In genomic region chr2:50591642-50592041, GRCh38 we compare ENCODE assay signal across 22 cellular contexts.
A peak's percentile ranks its signal among the peaks of the same experiment; 100 is the strongest.
DNase-seq lines count a peak whose midpoint lies in the region; FAIRE-seq and TF ChIP-seq lines count a peak whose summit lies in the region.
"Had no signal": no experiment of that assay in that cellular context is flagged by ENCODE, and none has a peak within 500 bp of the region (broad histone marks: within the 10 kb centered on the region; RNA-seq: fewer than 3 reads in every experiment).

No MANE protein-coding gene starts in this region.

- H3K27ac Mint-ChIP-seq in astrocyte (ENCODE audit: unreplicated experiment) (no peak overlapping the region), endodermal cell (no peak overlapping the region)
- H3K27ac Mint-ChIP-seq: activated naive CD8-positive, alpha-beta T cell treated with anti-CD3 and anti-CD28 coated beads, Interleukin-2, amount 10 ng/mL, durations not matched to agents 7 days and 5 days; activated T-helper 1 cell treated with anti-CD3 and anti-CD28 coated beads, Interleukin-12 subunit alpha, Interleukin-12 subunit beta, Interleukin-2, Interleukin-4 antibody, amounts not matched to agents 30 ng/mL and 10 ng/mL and 1 ng/mL, durations not matched to agents 14 hours and 24 hours and 36 hours; natural killer cell treated with Interleukin-12 subunit alpha and Interleukin-12 subunit beta and Interleukin-15 and Interleukin-18, amount 100 ng/mL, for 72 hours had no signal

- no peaks in the 10 kb centered on the region for H3K9me3 Mint-ChIP-seq in astrocyte (ENCODE audit: unreplicated experiment)
- H3K9me3 Mint-ChIP-seq in endodermal cell, result no peaks in the 10 kb centered on the region
- H3K9me3 Mint-ChIP-seq: activated naive CD8-positive, alpha-beta T cell treated with anti-CD3 and anti-CD28 coated beads, Interleukin-2, amount 10 ng/mL, durations not matched to agents 7 days and 5 days; activated T-helper 1 cell treated with anti-CD3 and anti-CD28 coated beads, Interleukin-12 subunit alpha, Interleukin-12 subunit beta, Interleukin-2, Interleukin-4 antibody, amounts not matched to agents 30 ng/mL and 10 ng/mL and 1 ng/mL, durations not matched to agents 14 hours and 24 hours and 36 hours had no signal

- no peaks in the 10 kb centered on the region for H3K36me3 ChIP-seq in astrocyte (ENCODE audit: insufficient read depth, low read length)
- no peaks in the 10 kb centered on the region for H3K36me3 ChIP-seq in endodermal cell (ENCODE audit: control insufficient read depth, insufficient read depth, low read length)
- H3K36me3 ChIP-seq: SJCRH30, thoracic aorta had no signal

- no peaks in the 10 kb centered on the region for H3K9me3 ChIP-seq in astrocyte (ENCODE audit: insufficient read depth, low read depth, low read length)
- no peaks in the 10 kb centered on the region for H3K9me3 ChIP-seq in endodermal cell (ENCODE audit: control insufficient read depth, low read length)
- H3K9me3 ChIP-seq: SJCRH30, thoracic aorta had no signal

- H3K4me1 Mint-ChIP-seq in astrocyte (ENCODE audit: low read depth, unreplicated experiment) (no peaks in the 10 kb centered on the region), endodermal cell (no peaks in the 10 kb centered on the region)
- H3K4me1 Mint-ChIP-seq: activated naive CD8-positive, alpha-beta T cell treated with anti-CD3 and anti-CD28 coated beads, Interleukin-2, amount 10 ng/mL, durations not matched to agents 7 days and 5 days; central memory CD8-positive, alpha-beta T cell had no signal

- H3K27me3 ChIP-seq in astrocyte (ENCODE audit: insufficient read depth, low read length), result no peaks in the 10 kb centered on the region
- H3K27me3 ChIP-seq in endodermal cell (ENCODE audit: control insufficient read depth, insufficient read depth, low read length, poor library complexity, severe bottlenecking), result no peaks in the 10 kb centered on the region
- H3K27me3 ChIP-seq: hepatocyte had no signal

- no peaks in the 10 kb centered on the region for H3K36me3 Mint-ChIP-seq in astrocyte (ENCODE audit: low read depth, unreplicated experiment)
- H3K36me3 Mint-ChIP-seq in endodermal cell (ENCODE audit: low read depth), result no peaks in the 10 kb centered on the region
- H3K36me3 Mint-ChIP-seq: activated naive CD8-positive, alpha-beta T cell treated with anti-CD3 and anti-CD28 coated beads, Interleukin-2, amount 10 ng/mL, durations not matched to agents 7 days and 5 days; natural killer cell treated with Interleukin-12 subunit alpha and Interleukin-12 subunit beta and Interleukin-15 and Interleukin-18, amount 100 ng/mL, for 72 hours had no signal

- no peak overlapping the region for H3K4me3 ChIP-seq in astrocyte (ENCODE audit: insufficient read depth, low read depth, low read length)
- H3K4me3 ChIP-seq in endodermal cell (ENCODE audit: low read length), result no peak overlapping the region
- H3K4me3 ChIP-seq: hepatocyte, SJCRH30, thoracic aorta had no signal

- H4K20me1 ChIP-seq in astrocyte (ENCODE audit: insufficient read depth, low read length), result no peaks in the 10 kb centered on the region

- TF ChIP-seq CTCF in astrocyte (IDR thresholded peaks at IDR 0.05; ENCODE audit: insufficient read depth, low read depth, low read length) (no peak), endodermal cell (conservative IDR thresholded peaks at IDR 0.05) (no peak)

- FAIRE-seq in astrocyte (lab: Jason Lieb, UNC), result no peak
- FAIRE-seq: keratinocyte had no signal

- peaks cover 4% of the 10 kb centered on the region for H3K4me1 ChIP-seq in astrocyte (ENCODE audit: insufficient read depth, low read length)
- no peaks in the 10 kb centered on the region for H3K4me1 ChIP-seq in endodermal cell (ENCODE audit: control insufficient read depth, insufficient read depth, low read length)
- H3K4me1 ChIP-seq: SJCRH30 had no signal

- H3K27me3 Mint-ChIP-seq in astrocyte (ENCODE audit: low read depth, unreplicated experiment) (no peaks in the 10 kb centered on the region), endodermal cell (ENCODE audit: insufficient read depth) (no peaks in the 10 kb centered on the region)
- H3K27me3 Mint-ChIP-seq: activated naive CD8-positive, alpha-beta T cell treated with anti-CD3 and anti-CD28 coated beads, Interleukin-2, amount 10 ng/mL, durations not matched to agents 7 days and 5 days; central memory CD8-positive, alpha-beta T cell; natural killer cell treated with Interleukin-12 subunit alpha and Interleukin-12 subunit beta and Interleukin-15 and Interleukin-18, amount 100 ng/mL, for 72 hours had no signal

- WGBS in endodermal cell (ENCODE audit: insufficient coverage in 1 of 2, insufficient read length in 1 of 2), 2 experiments, result 95 to 97% methylated on average over 8 to 11 of the region's 11 CpGs

- H3K27ac ChIP-seq in astrocyte (ENCODE audit: low read depth, low read length), result no peak overlapping the region
- no peak overlapping the region for H3K27ac ChIP-seq in endodermal cell (ENCODE audit: low read depth, low read length)
- H3K27ac ChIP-seq: hepatocyte, SJCRH30, thoracic aorta had no signal

- H3K9ac ChIP-seq in astrocyte (ENCODE audit: low read length) (no peak overlapping the region), endodermal cell (ENCODE audit: extremely low read depth, low read length, poor library complexity, severe bottlenecking) (no peak overlapping the region)

- H3K4me3 Mint-ChIP-seq in astrocyte (ENCODE audit: unreplicated experiment) (no peak overlapping the region), endodermal cell (no peak overlapping the region)
- H3K4me3 Mint-ChIP-seq: activated naive CD8-positive, alpha-beta T cell treated with anti-CD3 and anti-CD28 coated beads, Interleukin-2, amount 10 ng/mL, durations not matched to agents 7 days and 5 days; activated T-helper 1 cell treated with anti-CD3 and anti-CD28 coated beads, Interleukin-12 subunit alpha, Interleukin-12 subunit beta, Interleukin-2, Interleukin-4 antibody, amounts not matched to agents 30 ng/mL and 10 ng/mL and 1 ng/mL, durations not matched to agents 14 hours and 24 hours and 36 hours; central memory CD8-positive, alpha-beta T cell; natural killer cell treated with Interleukin-12 subunit alpha and Interleukin-12 subunit beta and Interleukin-15 and Interleukin-18, amount 100 ng/mL, for 72 hours had no signal

- peak overlapping the region; percentile 45 for H3K4me2 ChIP-seq in astrocyte (ENCODE audit: low read length)
- H3K4me2 ChIP-seq: hepatocyte had no signal

- H3K79me2 ChIP-seq in astrocyte (ENCODE audit: insufficient read depth, low read length), result no peaks in the 10 kb centered on the region
- H3K79me2 ChIP-seq: hepatocyte had no signal

- peak overlapping the region; percentile 27 for H2AFZ ChIP-seq in astrocyte (ENCODE audit: low read depth, low read length)
- H2AFZ ChIP-seq: hepatocyte had no signal

- peak; percentile 96 for DNase-seq in astrocyte (ENCODE audit: low read depth)
- peak; percentile 80 for DNase-seq in globus pallidus (ENCODE audit: low spot score)
- peak; percentile 34 for DNase-seq in middle frontal gyrus (ENCODE audit: extremely low spot score, low spot score)
- DNase-seq in stromal cell of bone marrow (ENCODE audit: low read depth), result peak; percentile 37
- no peak for DNase-seq in endodermal cell
- no peak for DNase-seq in effector CD8-positive, alpha-beta T cell (lab: John Stamatoyannopoulos, UW)
- no peak for DNase-seq in NCI-H2227 treated with DMSO at 0.1 percent for 48 hours (lab: John Stamatoyannopoulos, UW)
- DNase-seq: activated CD4-positive, CD25-positive, alpha-beta regulatory T cell; activated CD8-positive, alpha-beta memory T cell treated with anti-CD3 and anti-CD28 coated beads for 24 hours; activated naive CD8-positive, alpha-beta T cell treated with anti-CD3 and anti-CD28 coated beads, Interleukin-2, amount 10 ng/mL, durations not matched to agents 7 days and 5 days; COR-L47; mesendoderm; NCI-H1694; PC-3; retina; SJCRH30 had no signal

Comparison
In these comparisons a context has a peak if more than half of its experiments do, and no peak if none do; other contexts are left out.
1. DNase-seq: peak in astrocyte (single experiment), globus pallidus (single experiment), middle frontal gyrus (single experiment) and stromal cell of bone marrow (single experiment); none in endodermal cell (single experiment), effector CD8-positive, alpha-beta T cell (single experiment) and NCI-H2227 treated with DMSO at 0.1 percent for 48 hours (single experiment).